9 cellular contexts compared by ENCODE assay signal in the genomic region with DNA sequence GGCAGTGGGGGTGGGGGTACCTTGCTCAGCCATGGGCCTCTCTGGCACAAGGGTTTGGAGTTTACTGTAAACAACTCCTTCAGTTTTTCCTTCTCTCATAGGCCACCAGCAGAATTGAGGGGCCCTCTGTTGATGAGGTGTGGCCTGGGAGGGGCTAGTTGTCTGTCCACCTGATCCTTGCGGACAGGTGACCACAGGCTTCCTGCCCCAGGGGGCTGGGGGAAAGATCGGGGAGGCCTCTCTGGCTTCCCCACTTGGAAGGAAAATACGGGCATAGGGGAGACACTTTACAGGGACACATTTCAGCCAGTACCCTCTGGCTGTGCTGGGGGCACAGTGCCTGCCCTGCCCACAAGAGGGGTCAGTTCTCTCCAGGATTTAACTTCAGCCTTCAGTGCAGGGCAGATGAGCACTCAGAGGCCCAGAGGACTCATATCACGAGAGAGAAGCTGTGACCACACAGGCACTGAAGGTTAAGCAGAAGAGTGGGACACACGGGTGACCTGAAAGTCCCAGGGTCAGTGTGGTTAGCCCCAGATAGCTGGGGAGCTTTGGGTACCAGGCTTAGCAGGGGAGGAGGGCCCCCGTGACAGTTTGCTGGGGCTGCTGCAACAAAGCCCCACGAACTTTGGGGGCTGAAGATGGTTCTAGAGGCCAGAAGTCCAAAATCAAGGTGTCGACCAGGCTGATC.
A peak's percentile ranks its signal among the peaks of the same experiment; 100 is the strongest.
DNase-seq lines count a peak whose midpoint lies in the region; ATAC-seq and TF ChIP-seq lines count a peak whose summit lies in the region.
"Had no signal": no experiment of that assay in that cellular context is flagged by ENCODE, and none has a peak within 500 bp of the region (broad histone marks: within the 10 kb centered on the region; RNA-seq: fewer than 3 reads in every experiment).

No MANE protein-coding gene starts in this region.

- H3K27ac Mint-ChIP-seq in IgD-negative memory B cell (peak overlapping the region; percentile 13 to 84 (median 75)), memory B cell (peak overlapping the region; percentile 65)

- H3K4me1 ChIP-seq in adipocyte (ENCODE audit: control insufficient read depth, insufficient read depth, low read length): peaks cover 84% of the 10 kb centered on the region
- peaks cover 91% of the 10 kb centered on the region for H3K4me1 ChIP-seq in stomach smooth muscle (ENCODE audit: control insufficient read depth, insufficient read depth, low read length)
- H3K4me1 ChIP-seq in PC-9 (replicated peaks; ENCODE audit: insufficient read depth): no peaks in the 10 kb centered on the region

- 0 out of 2 replicates have a peak, but pooled peaks cover 4% of the 10 kb centered on the region for H3K79me2 ChIP-seq in PC-9 (ENCODE audit: low read depth)

- no peak overlapping the region for H3K4me2 ChIP-seq in PC-9

- DNase-seq in adipocyte (ENCODE audit: low read depth) (no peak), memory B cell (ENCODE audit: low spot score in 2 of 2) (no peak), PC-9 (no peak), amniotic stem cell (lab: John Stamatoyannopoulos, UW) (no peak)
- DNase-seq: NCI-H2081 treated with DMSO at 0.1 percent for 48 hours, SJCRH30 had no signal

- ATAC-seq in memory B cell (ENCODE audit: low read depth) (no peak), GM21367 (IDR thresholded peaks at IDR 0.05; ENCODE audit: unreplicated experiment) (no peak)

- H3K4me1 Mint-ChIP-seq in IgD-negative memory B cell (peaks cover 20 to 26% (median 22%) of the 10 kb centered on the region in 3 donors), memory B cell (peaks cover 32% of the 10 kb centered on the region)

- CTCF ChIA-PET in PC-9 (lab: Charles Lee): no interaction called here

- H3F3A ChIP-seq in PC-9 (ENCODE audit: insufficient read depth, low read depth): no peaks in the 10 kb centered on the region

- intact Hi-C loops in PC-9 (cut with micrococcal nuclease; ENCODE audit: unreplicated experiment): no loop called here

- H3K4me3 Mint-ChIP-seq in IgD-negative memory B cell (no peak overlapping the region), memory B cell (no peak overlapping the region)

- H3K27me3 Mint-ChIP-seq in IgD-negative memory B cell (no peaks in the 10 kb centered on the region), memory B cell (no peaks in the 10 kb centered on the region)

- H3K9me2 ChIP-seq in PC-9 (ENCODE audit: insufficient read depth): no peaks in the 10 kb centered on the region

- POLR2A ChIA-PET in PC-9 (lab: Charles Lee; ENCODE audit: unreplicated experiment): no interaction called here

- no TSS peak for BruUV-seq in PC-9 (replicated peaks; lab: Mats Ljungman, UMichigan)

- H3K27me3 ChIP-seq in adipocyte (replicated peaks; ENCODE audit: control insufficient read depth, insufficient read depth, low read length) (no peaks in the 10 kb centered on the region), stomach smooth muscle (ENCODE audit: control insufficient read depth in 1 of 2, insufficient read depth in 2 of 2, low read length in 2 of 2) (no peaks in the 10 kb centered on the region), PC-9 (ENCODE audit: insufficient read depth, low read depth) (no peaks in the 10 kb centered on the region)
- H3K27me3 ChIP-seq: SJCRH30 had no signal

- H3K9ac ChIP-seq in adipocyte (ENCODE audit: low read length): peak overlapping the region; percentile 70
- peak overlapping the region in 1 of 2 donors; percentile 36 for H3K9ac ChIP-seq in stomach smooth muscle (ENCODE audit: low read length in 2 of 2)

- no peak for TF ChIP-seq CTCF in PC-9 (conservative IDR thresholded peaks at IDR 0.05)

- no peaks in the 10 kb centered on the region for H3K9me3 Mint-ChIP-seq in IgD-negative memory B cell
- no peaks in the 10 kb centered on the region for H3K9me3 Mint-ChIP-seq in memory B cell

- peak overlapping the region; percentile 17 for H3K4me3 ChIP-seq in adipocyte (ENCODE audit: low read length)
- no peak overlapping the region for H3K4me3 ChIP-seq in stomach smooth muscle (ENCODE audit: low read length in 2 of 2)
- no peak overlapping the region for H3K4me3 ChIP-seq in PC-9
- H3K4me3 ChIP-seq: SJCRH30 had no signal

- H3K27ac ChIP-seq in stomach smooth muscle (ENCODE audit: low read length) (peak overlapping the region; percentile 41), PC-9 (no peak overlapping the region)
- H3K27ac ChIP-seq: SJCRH30 had no signal

- H3K36me3 ChIP-seq in adipocyte (ENCODE audit: control insufficient read depth, insufficient read depth, low read length, severe bottlenecking): peaks cover 7% of the 10 kb centered on the region
- peaks cover 0 to 3% of the 10 kb centered on the region in 2 donors for H3K36me3 ChIP-seq in stomach smooth muscle (ENCODE audit: control insufficient read depth in 2 of 2, insufficient read depth in 2 of 2, low read length in 2 of 2)
- no peaks in the 10 kb centered on the region for H3K36me3 ChIP-seq in PC-9 (ENCODE audit: low read depth)

- no peaks in the 10 kb centered on the region for H3K36me3 Mint-ChIP-seq in IgD-negative memory B cell
- H3K36me3 Mint-ChIP-seq in memory B cell: no peaks in the 10 kb centered on the region

- H4K20me1 ChIP-seq in PC-9 (ENCODE audit: insufficient read depth): peaks cover 27% of the 10 kb centered on the region

- H3K9me3 ChIP-seq in adipocyte (ENCODE audit: control insufficient read depth, low read length) (no peaks in the 10 kb centered on the region), stomach smooth muscle (ENCODE audit: control insufficient read depth in 2 of 2, low read length in 2 of 2) (no peaks in the 10 kb centered on the region), PC-9 (ENCODE audit: insufficient read depth, low read depth) (no peaks in the 10 kb centered on the region)
- H3K9me3 ChIP-seq: SJCRH30 had no signal

- H2AFZ ChIP-seq in PC-9: no peak overlapping the region
